ENCODE assay signal across 1 cellular context in genomic region chr2:26414291-26414690, GRCh38.
TF ChIP-seq lines count a peak whose summit lies in the region.

No MANE protein-coding gene starts in this region.

TF ChIP-seq in IMR-90, 13 proteins besides CTCF, POLR2A, EP300 and RAD21:
- TF ChIP-seq, protein P1, sequence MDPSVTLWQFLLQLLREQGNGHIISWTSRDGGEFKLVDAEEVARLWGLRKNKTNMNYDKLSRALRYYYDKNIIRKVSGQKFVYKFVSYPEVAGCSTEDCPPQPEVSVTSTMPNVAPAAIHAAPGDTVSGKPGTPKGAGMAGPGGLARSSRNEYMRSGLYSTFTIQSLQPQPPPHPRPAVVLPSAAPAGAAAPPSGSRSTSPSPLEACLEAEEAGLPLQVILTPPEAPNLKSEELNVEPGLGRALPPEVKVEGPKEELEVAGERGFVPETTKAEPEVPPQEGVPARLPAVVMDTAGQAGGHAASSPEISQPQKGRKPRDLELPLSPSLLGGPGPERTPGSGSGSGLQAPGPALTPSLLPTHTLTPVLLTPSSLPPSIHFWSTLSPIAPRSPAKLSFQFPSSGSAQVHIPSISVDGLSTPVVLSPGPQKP (IDR thresholded peaks at IDR 0.05; ENCODE audit: borderline replicate concordance, low read depth, low read length), result no peak
- TF ChIP-seq BHLHE40 (IDR thresholded peaks at IDR 0.05; ENCODE audit: low read depth, low read length) (no peak), NFE2L2 (IDR thresholded peaks at IDR 0.05; ENCODE audit: low read depth, low read length) (no peak), MXI1 (IDR thresholded peaks at IDR 0.05; ENCODE audit: borderline replicate concordance, low read depth, low read length) (no peak), MAZ (IDR thresholded peaks at IDR 0.05; ENCODE audit: borderline replicate concordance, low read depth, low read length) (no peak), FOS (IDR thresholded peaks at IDR 0.05; ENCODE audit: low read depth, low read length) (no peak)
